ENCODE assay signal across 8 cellular contexts in the genomic region with DNA sequence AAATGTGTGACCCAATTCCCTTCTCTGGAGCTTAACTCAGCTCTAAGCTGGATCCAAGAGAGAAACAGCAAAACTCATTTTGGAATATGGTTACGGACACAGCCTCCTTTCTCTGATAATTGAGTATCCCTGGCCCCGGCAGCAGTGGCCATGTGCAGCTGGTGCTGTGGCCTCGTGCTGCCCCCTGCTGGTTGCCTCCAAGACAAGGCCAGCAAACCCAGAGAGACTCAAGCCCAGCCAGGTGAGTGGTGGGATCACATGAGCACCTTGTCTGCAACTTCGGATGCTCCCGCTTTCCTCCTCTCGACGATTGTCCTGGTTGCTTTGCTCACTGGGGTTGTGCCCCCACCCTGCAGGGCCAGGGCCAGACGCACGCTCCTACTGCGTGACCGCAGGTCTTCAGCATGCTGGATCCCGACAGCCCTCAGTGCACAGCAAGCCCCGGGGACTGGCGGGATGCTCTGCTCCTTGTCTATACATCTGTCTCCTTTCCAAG. TPM values are rescaled to one million over a fixed set of nuclear protein-coding genes. Genes with fewer than 3 reads are reported as not detected.
DNase-seq lines count a peak whose midpoint lies in the region; ATAC-seq lines count a peak whose summit lies in the region.

No MANE protein-coding gene starts in this region.

- intact Hi-C loops in sciatic nerve (cut with DNase I) = no loop called here

- no peaks in the 10 kb centered on the region for H3K36me3 Mint-ChIP-seq in T-helper 17 cell (ENCODE audit: low read depth)

- H3K4me1 Mint-ChIP-seq in T-helper 17 cell = peaks cover 9% of the 10 kb centered on the region

- H3K9me3 ChIP-seq in T-helper 17 cell (ENCODE audit: control insufficient read depth, low read length, poor library complexity, severe bottlenecking) = no peaks in the 10 kb centered on the region

- H3K27ac Mint-ChIP-seq in T-helper 17 cell = no peak overlapping the region

- H3K4me3 Mint-ChIP-seq in T-helper 17 cell = no peak overlapping the region

- DNase-seq in ELF-1 (ENCODE audit: low read depth, low spot score) (peak; percentile 88), Kasumi-1 (lab: John Stamatoyannopoulos, UW) (peak; percentile 39 to 44), T-helper 17 cell (peak; percentile 56 to 68 (median 62)), anterior cingulate cortex (lab: John Stamatoyannopoulos, UW) (peak in 50 of 58 donors; percentile 13 to 80 (median 52)), hepatic stellate cell (ENCODE audit: low spot score) (peak; percentile 66), sciatic nerve (ENCODE audit: low spot score) (peak; percentile 86)

- H3K27me3 Mint-ChIP-seq in T-helper 17 cell = peaks cover 40% of the 10 kb centered on the region

- ATAC-seq in GM21619 (IDR thresholded peaks at IDR 0.05; ENCODE audit: unreplicated experiment) (peak; percentile 87), T-helper 17 cell (peak; percentile 82), sciatic nerve (peak; percentile 93), HG03565 (IDR thresholded peaks at IDR 0.05; ENCODE audit: unreplicated experiment) (no peak)

RNA-seq across cellular contexts. Expression of a gene that starts 19.4 kb away (rescaled TPM):
- total RNA-seq in T-helper 17 cell = not detected
- 0.36 TPM for total RNA-seq in sciatic nerve
